ENCODE assay signal across 9 cellular contexts in the genomic region with DNA sequence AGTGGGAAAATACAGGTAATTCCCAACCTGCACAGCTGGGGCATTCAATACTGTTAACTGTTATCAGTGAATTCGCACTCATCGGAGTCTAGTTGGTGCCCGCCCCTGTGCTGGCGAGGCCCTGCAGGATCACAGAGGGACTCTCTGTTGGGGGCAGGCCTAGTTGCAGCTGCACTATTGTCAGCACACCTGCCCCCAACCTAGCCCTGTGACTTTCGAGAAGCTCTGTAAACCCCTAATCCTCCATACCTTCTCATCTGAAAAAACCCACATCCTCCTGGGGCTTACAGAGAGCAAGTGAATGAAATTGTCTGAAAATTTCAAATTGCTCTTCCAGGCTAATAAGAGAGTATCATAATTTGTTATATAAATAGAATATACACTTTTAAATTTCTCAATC.
DNase-seq lines count a peak whose midpoint lies in the region; ATAC-seq, FAIRE-seq and TF ChIP-seq lines count a peak whose summit lies in the region.
"Had no signal": no experiment of that assay in that cellular context is flagged by ENCODE, and none has a peak within 500 bp of the region (broad histone marks: within the 10 kb centered on the region; RNA-seq: fewer than 3 reads in every experiment).

No MANE protein-coding gene starts in this region.

- peak; percentile 63 for ATAC-seq in GM21360 (IDR thresholded peaks at IDR 0.05; ENCODE audit: unreplicated experiment)
- ATAC-seq in HG03378 (IDR thresholded peaks at IDR 0.05; ENCODE audit: unreplicated experiment): peak; percentile 63
- peak; percentile 88 for ATAC-seq in GM12878
- ATAC-seq in GM19455 (IDR thresholded peaks at IDR 0.05; ENCODE audit: unreplicated experiment): no peak
- ATAC-seq in psoas muscle: no peak

- POLR2A ChIA-PET in GM12878 (lab: Charles Lee): interaction anchor here (1.6 to 5.0 kb wide), 5 partner anchors 77 to 136 kb away, joined by 4 to 37 read pairs (median 15); no protein-coding TSS in a partner anchor

- RAD21 ChIA-PET in GM12878 (lab: Charles Lee; ENCODE audit: unreplicated experiment): interaction anchor here (0.8 to 4.4 kb wide), 24 partner anchors 17 to 542 kb away, joined by 3 to 90 read pairs (median 10); no protein-coding TSS in a partner anchor

- FAIRE-seq in GM12878 (lab: Jason Lieb, UNC) (peak; percentile 54), urothelium cell line (lab: Jason Lieb, UNC) (no peak)

- no peaks in the 10 kb centered on the region for H3K9me3 ChIP-seq in GM12878 (replicated peaks; ENCODE audit: control insufficient read depth, insufficient read depth, low read length)
- H3K9me3 ChIP-seq in psoas muscle: no peaks in the 10 kb centered on the region

- BruUV-seq in GM12878 (replicated peaks; lab: Mats Ljungman, UMichigan): no TSS peak

- 43% methylated on average over 5 of the region's 5 CpGs for WGBS in GM12878 (ENCODE audit: insufficient coverage, insufficient replicate concordance, low lambda C conversion rate, missing lambda C conversion rate)
- WGBS in psoas muscle, 3 donors: 97% methylated on average over 5 of the region's 5 CpGs

- H3K36me3 ChIP-seq in GM12878 (ENCODE audit: control insufficient read depth in 2 of 2, insufficient read depth in 2 of 2, low read length in 1 of 2): no peaks in the 10 kb centered on the region
- no peaks in the 10 kb centered on the region for H3K36me3 ChIP-seq in psoas muscle (ENCODE audit: insufficient read depth in 1 of 2, low read depth in 1 of 2)

- H3K4me2 ChIP-seq in GM12878 (ENCODE audit: control insufficient read depth, insufficient read depth): peak overlapping the region; percentile 78

- TF ChIP-seq EP300 in GM12878 (IDR thresholded peaks at IDR 0.05; ENCODE audit: borderline replicate concordance in 1 of 2, control insufficient read depth in 1 of 2, low read depth in 2 of 2, low read length in 2 of 2): peak in 1 of 2 experiments; percentile 75; a peak in 1 of 4 replicates

- peak overlapping the region; percentile 54 for H2AFZ ChIP-seq in GM12878 (ENCODE audit: control insufficient read depth, low read depth, low read length)

- in situ Hi-C loops in GM13977 (cut with MboI; ENCODE audit: low pct_unique_long_range_greater_than_20kb, low sequenced_read_pairs, unreplicated experiment) (no loop called here), GM12878 (cut with MboI) (no loop called here)

- intact Hi-C loops in GM12878 (cut with micrococcal nuclease; ENCODE audit: unreplicated experiment): loop anchor here (1.0 to 10.0 kb wide), 4 partner anchors 109 to 221 kb away; no protein-coding TSS in a partner anchor
- intact Hi-C loops in psoas muscle (cut with DNase I): no loop called here

- SMC1A ChIA-PET in GM12878 (lab: Charles Lee; ENCODE audit: uncharacterized antibody, unreplicated experiment): interaction anchor here (0.8 to 5.0 kb wide), 22 partner anchors 11 to 701 kb away, joined by 3 to 96 read pairs (median 6); a partner anchor contains a TSS

- CTCF ChIA-PET in GM12878 (lab: Yijun Ruan, JAX): interaction anchor here (0.7 to 5.9 kb wide), 11 partner anchors 11 to 258 kb away, joined by 3 to 42 read pairs (median 7); no protein-coding TSS in a partner anchor

- peak overlapping the region; percentile 52 for H3K9ac ChIP-seq in GM12878 (ENCODE audit: control insufficient read depth, insufficient read depth, low read length)

- peak; percentile 53; the same call in 1 of the 2 replicates for TF ChIP-seq POLR2A in GM12878 (IDR thresholded peaks at IDR 0.05; ENCODE audit: low read depth, low read length)

- H3K4me3 ChIP-seq in GM12878 (peak overlapping the region; percentile 47), psoas muscle (no peak overlapping the region)

- TF ChIP-seq CTCF in GM13977 (IDR thresholded peaks at IDR 0.05; ENCODE audit: extremely low read depth, insufficient read depth, missing control alignments) (no peak), GM12878 (IDR thresholded peaks at IDR 0.05 in 2 of 3, conservative IDR thresholded peaks at IDR 0.05 in 1 of 3; ENCODE audit: control insufficient read depth in 2 of 3, extremely low read depth in 1 of 3, insufficient read depth in 1 of 3, low read depth in 3 of 3, low read length in 3 of 3) (0 out of 6 replicates have a peak, but pooled peaks of 1 of the 3 experiments have one; percentile 3), psoas muscle (IDR thresholded peaks at IDR 0.05) (no peak)

- no peaks in the 10 kb centered on the region for H4K20me1 ChIP-seq in GM12878 (ENCODE audit: control insufficient read depth, insufficient read depth)

- H3K27me3 ChIP-seq in GM12878 (replicated peaks in 1 of 2; ENCODE audit: control insufficient read depth in 2 of 2, insufficient read depth in 2 of 2, low read length in 1 of 2): no peaks in the 10 kb centered on the region
- no peaks in the 10 kb centered on the region for H3K27me3 ChIP-seq in psoas muscle (ENCODE audit: insufficient read depth in 3 of 3, low read length in 2 of 3)

- no peaks in the 10 kb centered on the region for H3K79me2 ChIP-seq in GM12878 (ENCODE audit: control insufficient read depth, insufficient read depth, low read length)

- peak overlapping the region; percentile 87 for H3K27ac ChIP-seq in GM12878 (ENCODE audit: control insufficient read depth, insufficient read depth)
- H3K27ac ChIP-seq in psoas muscle: no peak overlapping the region

- peak; percentile 23; the same call in 1 of the 2 replicates for TF ChIP-seq RAD21 in GM12878 (IDR thresholded peaks at IDR 0.05; ENCODE audit: insufficient read depth, low read depth, low read length)

- H3K4me1 ChIP-seq in GM12878 (ENCODE audit: control insufficient read depth, insufficient read depth, low read length): peaks cover 67% of the 10 kb centered on the region
- peaks cover 21% of the 10 kb centered on the region for H3K4me1 ChIP-seq in psoas muscle

- DNase-seq in GM13977 (ENCODE audit: low spot score) (peak; percentile 55), GM12878 (ENCODE audit: low read depth, low spot score) (peak; percentile 87), urothelium cell line (ENCODE audit: low spot score) (no peak), psoas muscle (no peak)
- DNase-seq in activated effector memory CD4-positive, alpha-beta T cell treated with Interleukin-2 at 50 U/mL for 16 hours: no peak
- DNase-seq: activated effector memory CD4-positive, alpha-beta T cell treated with anti-CD3 and anti-CD28 coated beads, Interleukin-2, amount 50 U/mL, for 16 hours had no signal

TF ChIP-seq in GM12878, 131 proteins besides CTCF, POLR2A, EP300 and RAD21 (continues in another document):
- TF ChIP-seq SPI1 (IDR thresholded peaks at IDR 0.05; ENCODE audit: borderline replicate concordance, insufficient read depth, low read depth, low read length) (peak; percentile 35; the same call in 1 of the 2 replicates), CBFB (IDR thresholded peaks at IDR 0.05; ENCODE audit: low read depth) (no peak), ESRRA (IDR thresholded peaks at IDR 0.05; ENCODE audit: low read length) (no peak), NR2F1 (conservative IDR thresholded peaks at IDR 0.05) (no peak), MTA3 (IDR thresholded peaks at IDR 0.05; ENCODE audit: borderline replicate concordance, low read length) (no peak), ZSCAN29 (IDR thresholded peaks at IDR 0.05) (no peak), ZNF207 (IDR thresholded peaks at IDR 0.05; ENCODE audit: borderline replicate concordance) (no peak), WRNIP1 (IDR thresholded peaks at IDR 0.05; ENCODE audit: borderline replicate concordance, low read depth, low read length) (no peak), SUPT20H (IDR thresholded peaks at IDR 0.05; ENCODE audit: borderline replicate concordance, control insufficient read depth, low read depth, low read length) (no peak), IKZF1 (conservative IDR thresholded peaks at IDR 0.05) (peak; percentile 65), NBN (IDR thresholded peaks at IDR 0.05) (peak; percentile 61; the same call in 1 of the 2 replicates)
- TF ChIP-seq, protein P1, sequence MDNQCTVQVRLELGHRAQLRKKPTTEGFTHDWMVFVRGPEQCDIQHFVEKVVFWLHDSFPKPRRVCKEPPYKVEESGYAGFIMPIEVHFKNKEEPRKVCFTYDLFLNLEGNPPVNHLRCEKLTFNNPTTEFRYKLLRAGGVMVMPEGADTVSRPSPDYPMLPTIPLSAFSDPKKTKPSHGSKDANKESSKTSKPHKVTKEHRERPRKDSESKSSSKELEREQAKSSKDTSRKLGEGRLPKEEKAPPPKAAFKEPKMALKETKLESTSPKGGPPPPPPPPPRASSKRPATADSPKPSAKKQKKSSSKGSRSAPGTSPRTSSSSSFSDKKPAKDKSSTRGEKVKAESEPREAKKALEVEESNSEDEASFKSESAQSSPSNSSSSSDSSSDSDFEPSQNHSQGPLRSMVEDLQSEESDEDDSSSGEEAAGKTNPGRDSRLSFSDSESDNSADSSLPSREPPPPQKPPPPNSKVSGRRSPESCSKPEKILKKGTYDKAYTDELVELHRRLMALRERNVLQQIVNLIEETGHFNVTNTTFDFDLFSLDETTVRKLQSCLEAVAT (IDR thresholded peaks at IDR 0.05): no peak
- TF ChIP-seq, protein P2, sequence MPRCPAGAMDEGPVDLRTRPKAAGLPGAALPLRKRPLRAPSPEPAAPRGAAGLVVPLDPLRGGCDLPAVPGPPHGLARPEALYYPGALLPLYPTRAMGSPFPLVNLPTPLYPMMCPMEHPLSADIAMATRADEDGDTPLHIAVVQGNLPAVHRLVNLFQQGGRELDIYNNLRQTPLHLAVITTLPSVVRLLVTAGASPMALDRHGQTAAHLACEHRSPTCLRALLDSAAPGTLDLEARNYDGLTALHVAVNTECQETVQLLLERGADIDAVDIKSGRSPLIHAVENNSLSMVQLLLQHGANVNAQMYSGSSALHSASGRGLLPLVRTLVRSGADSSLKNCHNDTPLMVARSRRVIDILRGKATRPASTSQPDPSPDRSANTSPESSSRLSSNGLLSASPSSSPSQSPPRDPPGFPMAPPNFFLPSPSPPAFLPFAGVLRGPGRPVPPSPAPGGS (IDR thresholded peaks at IDR 0.05; ENCODE audit: borderline replicate concordance, insufficient read depth, low read depth, low read length, poor library complexity, severe bottlenecking): no peak

Comparison
In these comparisons a context has a peak if more than half of its experiments do, and no peak if none do; other contexts are left out.
1. DNase-seq: peak in GM13977 (single experiment) and GM12878 (single experiment); none in urothelium cell line (single experiment), psoas muscle (0 of 2) and activated effector memory CD4-positive, alpha-beta T cell treated with Interleukin-2 at 50 U/mL for 16 hours (single experiment).
2. ATAC-seq: peak in GM21360 (single experiment), HG03378 (single experiment) and GM12878 (single experiment); none in GM19455 (single experiment) and psoas muscle (0 of 4).